8 cellular contexts compared by ENCODE assay signal in the genomic region with DNA sequence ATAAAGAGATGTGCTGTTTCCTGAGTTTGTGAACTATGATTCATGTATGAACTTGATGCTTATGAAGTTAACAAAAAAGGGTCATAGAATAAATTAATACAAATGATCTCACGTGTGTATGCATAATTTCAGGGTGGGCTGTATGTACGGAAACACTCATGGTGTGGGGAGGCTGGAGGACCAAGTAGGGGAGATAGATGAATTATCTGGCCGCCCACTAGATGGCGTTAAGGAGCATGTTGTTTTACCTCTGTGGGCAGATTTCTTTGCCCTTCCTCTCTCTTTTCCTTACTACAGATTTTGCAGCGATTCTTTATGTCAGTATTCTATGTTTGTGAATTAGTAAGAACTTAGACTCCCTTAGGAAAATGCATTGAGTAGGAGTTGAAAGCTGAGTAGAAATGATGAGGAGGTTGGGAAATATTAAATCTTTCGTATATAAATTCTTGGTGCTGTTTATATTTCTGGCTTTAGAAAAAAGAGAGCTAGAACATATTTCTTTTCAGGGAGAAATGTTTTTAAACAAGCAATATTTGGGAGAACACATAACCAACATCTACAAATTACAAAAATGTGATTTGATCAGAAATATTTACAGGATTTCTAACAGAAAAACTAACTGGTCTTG. TPM values are rescaled to one million over a fixed set of nuclear protein-coding genes. Genes with fewer than 3 reads are reported as not detected.
DNase-seq lines count a peak whose midpoint lies in the region; ATAC-seq and TF ChIP-seq lines count a peak whose summit lies in the region.

No MANE protein-coding gene starts in this region.

- H3K9ac ChIP-seq in neural cell (ENCODE audit: low read length), result no peak overlapping the region

- no peaks in the 10 kb centered on the region for H3K27me3 ChIP-seq in neural cell (ENCODE audit: insufficient read depth, low read depth, low read length)
- H3K27me3 ChIP-seq in upper lobe of right lung, result no peaks in the 10 kb centered on the region

- no peaks in the 10 kb centered on the region for H3K36me3 ChIP-seq in neural cell (ENCODE audit: insufficient read depth, low read length)
- H3K36me3 ChIP-seq in upper lobe of right lung, result no peaks in the 10 kb centered on the region

- no peaks in the 10 kb centered on the region for H3K36me3 Mint-ChIP-seq in activated CD4-positive, alpha-beta memory T cell treated with anti-CD3 and anti-CD28 coated beads for 36 hours

- no peaks in the 10 kb centered on the region for H3K4me1 ChIP-seq in upper lobe of right lung

- no peak overlapping the region for H3K4me3 Mint-ChIP-seq in activated CD4-positive, alpha-beta memory T cell treated with anti-CD3 and anti-CD28 coated beads for 36 hours

- H3K4me1 Mint-ChIP-seq in activated CD4-positive, alpha-beta memory T cell treated with anti-CD3 and anti-CD28 coated beads for 36 hours (ENCODE audit: low read depth), result no peaks in the 10 kb centered on the region

- H4K20me1 ChIP-seq in neural cell (ENCODE audit: insufficient read depth), result no peaks in the 10 kb centered on the region

- H3K4me2 ChIP-seq in neural cell (ENCODE audit: low read length), result no peak overlapping the region

- H3K9me3 Mint-ChIP-seq in activated CD4-positive, alpha-beta memory T cell treated with anti-CD3 and anti-CD28 coated beads for 36 hours, result peaks cover 12% of the 10 kb centered on the region

- intact Hi-C loops in activated CD4-positive, alpha-beta memory T cell treated with anti-CD3 and anti-CD28 coated beads for 36 hours (cut with micrococcal nuclease), result loop anchor here (1.0 kb wide), 1 partner anchor 405 kb away; no protein-coding TSS in a partner anchor
- intact Hi-C loops in upper lobe of right lung (cut with DNase I), result no loop called here

- ATAC-seq in HG02885 (IDR thresholded peaks at IDR 0.05; ENCODE audit: poor library complexity, unreplicated experiment) (peak; percentile 90), upper lobe of right lung (peak; percentile 80)

- TF ChIP-seq EP300 in neural cell (conservative IDR thresholded peaks at IDR 0.05; ENCODE audit: poor library complexity, severe bottlenecking), result no peak

- H2AFZ ChIP-seq in neural cell (ENCODE audit: low read depth, low read length), result no peak overlapping the region

- H3K27ac ChIP-seq in neural cell (ENCODE audit: low read length) (no peak overlapping the region), upper lobe of right lung (no peak overlapping the region)

- H3K9me3 ChIP-seq in neural cell (ENCODE audit: low read length), result no peaks in the 10 kb centered on the region
- no peaks in the 10 kb centered on the region for H3K9me3 ChIP-seq in upper lobe of right lung

- no peaks in the 10 kb centered on the region for H3K79me2 ChIP-seq in neural cell (replicated peaks; ENCODE audit: insufficient read depth, low read length)

- TF ChIP-seq CTCF in GM12865 (IDR thresholded peaks at IDR 0.05; ENCODE audit: insufficient read depth, low read depth, low read length, missing control alignments) (peak; percentile 74), neural cell (IDR thresholded peaks at IDR 0.05; ENCODE audit: poor library complexity, severe bottlenecking) (peak; percentile 52), upper lobe of right lung (IDR thresholded peaks at IDR 0.05) (peak; percentile 75)

- TF ChIP-seq RAD21 in neural cell (conservative IDR thresholded peaks at IDR 0.05), result no peak

- peaks cover 3% of the 10 kb centered on the region for H3K27me3 Mint-ChIP-seq in activated CD4-positive, alpha-beta memory T cell treated with anti-CD3 and anti-CD28 coated beads for 36 hours

- POLR2A ChIA-PET in activated CD4-positive, alpha-beta memory T cell treated with anti-CD3 and anti-CD28 coated beads for 36 hours (lab: Charles Lee), result no interaction called here

- no peaks in the 10 kb centered on the region for H3F3A ChIP-seq in neural cell (ENCODE audit: insufficient read depth, low read length, poor library complexity, severe bottlenecking)

- peak; percentile 28 for DNase-seq in 8988T
- peak; percentile 60 for DNase-seq in GM12865 (ENCODE audit: low read depth)
- peak; percentile 38 for DNase-seq in NCI-H2227 (lab: John Stamatoyannopoulos, UW; ENCODE audit: unreplicated experiment)
- peak; percentile 62 for DNase-seq in activated CD4-positive, alpha-beta memory T cell treated with anti-CD3 and anti-CD28 coated beads for 36 hours
- DNase-seq in epidermal melanocyte (ENCODE audit: insufficient read length, low spot score), result peak; percentile 41
- DNase-seq in upper lobe of right lung, result no peak

- CTCF ChIA-PET in activated CD4-positive, alpha-beta memory T cell treated with anti-CD3 and anti-CD28 coated beads for 36 hours (lab: Charles Lee), result interaction anchor here (0.7 to 1.6 kb wide), 7 partner anchors 22 to 433 kb away, joined by 3 to 9 read pairs (median 4); no protein-coding TSS in a partner anchor

- H3K4me3 ChIP-seq in GM12865 (ENCODE audit: low read depth, low read length) (no peak overlapping the region), neural cell (ENCODE audit: low read length) (no peak overlapping the region), upper lobe of right lung (no peak overlapping the region)

- no peaks in the 10 kb centered on the region for H3K9me2 ChIP-seq in neural cell (ENCODE audit: insufficient read depth, low read length)

- no peak overlapping the region for H3K27ac Mint-ChIP-seq in activated CD4-positive, alpha-beta memory T cell treated with anti-CD3 and anti-CD28 coated beads for 36 hours

TF ChIP-seq in neural cell, 6 proteins besides CTCF, POLR2A, EP300 and RAD21:
- TF ChIP-seq TAF1 (IDR thresholded peaks at IDR 0.05; ENCODE audit: low read depth), result no peak
- TF ChIP-seq, protein P1, sequence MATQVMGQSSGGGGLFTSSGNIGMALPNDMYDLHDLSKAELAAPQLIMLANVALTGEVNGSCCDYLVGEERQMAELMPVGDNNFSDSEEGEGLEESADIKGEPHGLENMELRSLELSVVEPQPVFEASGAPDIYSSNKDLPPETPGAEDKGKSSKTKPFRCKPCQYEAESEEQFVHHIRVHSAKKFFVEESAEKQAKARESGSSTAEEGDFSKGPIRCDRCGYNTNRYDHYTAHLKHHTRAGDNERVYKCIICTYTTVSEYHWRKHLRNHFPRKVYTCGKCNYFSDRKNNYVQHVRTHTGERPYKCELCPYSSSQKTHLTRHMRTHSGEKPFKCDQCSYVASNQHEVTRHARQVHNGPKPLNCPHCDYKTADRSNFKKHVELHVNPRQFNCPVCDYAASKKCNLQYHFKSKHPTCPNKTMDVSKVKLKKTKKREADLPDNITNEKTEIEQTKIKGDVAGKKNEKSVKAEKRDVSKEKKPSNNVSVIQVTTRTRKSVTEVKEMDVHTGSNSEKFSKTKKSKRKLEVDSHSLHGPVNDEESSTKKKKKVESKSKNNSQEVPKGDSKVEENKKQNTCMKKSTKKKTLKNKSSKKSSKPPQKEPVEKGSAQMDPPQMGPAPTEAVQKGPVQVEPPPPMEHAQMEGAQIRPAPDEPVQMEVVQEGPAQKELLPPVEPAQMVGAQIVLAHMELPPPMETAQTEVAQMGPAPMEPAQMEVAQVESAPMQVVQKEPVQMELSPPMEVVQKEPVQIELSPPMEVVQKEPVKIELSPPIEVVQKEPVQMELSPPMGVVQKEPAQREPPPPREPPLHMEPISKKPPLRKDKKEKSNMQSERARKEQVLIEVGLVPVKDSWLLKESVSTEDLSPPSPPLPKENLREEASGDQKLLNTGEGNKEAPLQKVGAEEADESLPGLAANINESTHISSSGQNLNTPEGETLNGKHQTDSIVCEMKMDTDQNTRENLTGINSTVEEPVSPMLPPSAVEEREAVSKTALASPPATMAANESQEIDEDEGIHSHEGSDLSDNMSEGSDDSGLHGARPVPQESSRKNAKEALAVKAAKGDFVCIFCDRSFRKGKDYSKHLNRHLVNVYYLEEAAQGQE (IDR thresholded peaks at IDR 0.05; ENCODE audit: borderline replicate concordance), result no peak
- TF ChIP-seq POLR2AphosphoS5 (IDR thresholded peaks at IDR 0.05), result no peak
- TF ChIP-seq SMC3 (conservative IDR thresholded peaks at IDR 0.05; ENCODE audit: poor library complexity), result no peak
- TF ChIP-seq MXI1 (conservative IDR thresholded peaks at IDR 0.05; ENCODE audit: poor library complexity, severe bottlenecking), result no peak
- TF ChIP-seq EZH2 (IDR thresholded peaks at IDR 0.05; ENCODE audit: borderline replicate concordance, insufficient read depth, low read length, poor library complexity, severe bottlenecking), result no peak

RNA-seq across cellular contexts. Expression of a gene that starts 47.4 kb away (rescaled TPM):
- total RNA-seq in activated CD4-positive, alpha-beta memory T cell treated with anti-CD3 and anti-CD28 coated beads for 36 hours, result 10 to 100 TPM; 14.4 to 14.7 TPM
- 119 and 123 TPM in 2 replicates for polyA plus RNA-seq in neural cell
- 182 and 183 TPM in 2 replicates for polyA minus RNA-seq in neural cell
- total RNA-seq in upper lobe of right lung, result 17.5 TPM
